In the genomic region with DNA sequence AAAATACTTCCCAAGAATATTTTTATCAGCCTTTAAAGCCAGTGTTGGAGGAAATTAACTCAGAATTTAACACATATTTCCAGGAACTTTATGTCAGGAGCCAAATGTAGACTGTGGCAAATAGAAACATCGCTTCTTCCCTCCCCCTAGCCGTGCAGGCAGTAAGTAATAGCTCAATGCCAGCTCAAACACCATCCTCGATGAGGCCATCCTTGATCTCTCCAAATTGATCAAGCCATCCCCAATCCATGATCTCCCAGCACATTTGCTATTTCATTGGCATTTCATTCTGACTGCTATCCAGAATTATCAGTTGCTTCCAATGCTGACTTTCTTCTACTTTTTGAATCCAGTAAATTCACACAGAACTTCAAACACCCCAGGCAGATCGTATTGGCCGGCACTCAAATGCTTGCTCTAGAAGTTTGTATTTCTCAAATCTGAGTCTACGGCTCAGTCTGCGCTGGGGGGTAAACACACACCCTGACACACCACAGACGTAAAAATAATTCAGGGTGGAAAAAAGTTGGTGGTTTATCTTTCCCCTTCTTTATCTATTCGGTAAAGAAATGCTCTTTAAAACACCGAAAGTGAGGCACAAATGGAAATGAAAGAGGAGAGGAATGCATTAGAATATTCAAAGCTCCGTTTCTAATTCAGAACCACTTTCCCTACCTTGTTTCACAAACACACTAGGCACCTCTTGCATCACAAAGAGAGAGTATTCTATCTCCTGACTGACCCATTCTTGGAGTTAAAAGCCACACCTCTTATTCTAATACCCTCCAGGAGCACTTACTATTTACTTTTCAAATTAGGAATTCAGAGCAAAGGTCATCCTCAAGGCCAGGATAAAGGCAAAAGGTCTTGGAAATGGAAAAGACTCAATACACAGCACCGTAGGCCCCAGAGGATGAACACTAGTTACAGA, we compare ENCODE assay signal across 8 cellular contexts. TPM values are rescaled to one million over a fixed set of nuclear protein-coding genes. Genes with fewer than 3 reads are reported as not detected.
DNase-seq lines count a peak whose midpoint lies in the region; ATAC-seq lines count a peak whose summit lies in the region.

No MANE protein-coding gene starts in this region.

- peak overlapping the region; percentile 100 for H3K4me3 Mint-ChIP-seq in activated naive CD8-positive, alpha-beta T cell
- peak overlapping the region; percentile 96 for H3K4me3 Mint-ChIP-seq in stimulated activated effector memory CD8-positive, alpha-beta T cell treated with anti-CD3 and anti-CD28 coated beads, Interleukin-12 subunit alpha, Interleukin-12 subunit beta, amount 100 ng/mL, for 72 hours

- H3K27me3 Mint-ChIP-seq in activated naive CD8-positive, alpha-beta T cell, result no peaks in the 10 kb centered on the region

- no peak overlapping the region for H3K27ac ChIP-seq in substantia nigra (ENCODE audit: low read depth, low read length, poor library complexity, severe bottlenecking)

- peak overlapping the region; percentile 76 for H3K27ac Mint-ChIP-seq in activated naive CD8-positive, alpha-beta T cell
- peak overlapping the region; percentile 98 for H3K27ac Mint-ChIP-seq in stimulated activated effector memory CD8-positive, alpha-beta T cell treated with anti-CD3 and anti-CD28 coated beads, Interleukin-12 subunit alpha, Interleukin-12 subunit beta, amount 100 ng/mL, for 72 hours

- peaks cover 12% of the 10 kb centered on the region for H3K36me3 Mint-ChIP-seq in activated naive CD8-positive, alpha-beta T cell
- peaks cover 18% of the 10 kb centered on the region for H3K36me3 Mint-ChIP-seq in stimulated activated effector memory CD8-positive, alpha-beta T cell treated with anti-CD3 and anti-CD28 coated beads, Interleukin-12 subunit alpha, Interleukin-12 subunit beta, amount 100 ng/mL, for 72 hours

- no peaks in the 10 kb centered on the region for H3K9me3 Mint-ChIP-seq in activated naive CD8-positive, alpha-beta T cell (ENCODE audit: low read depth)
- H3K9me3 Mint-ChIP-seq in stimulated activated effector memory CD8-positive, alpha-beta T cell treated with anti-CD3 and anti-CD28 coated beads, Interleukin-12 subunit alpha, Interleukin-12 subunit beta, amount 100 ng/mL, for 72 hours, result no peaks in the 10 kb centered on the region

- H3K4me3 ChIP-seq in Jurkat, Clone E6-1 (ENCODE audit: low read length), result peak overlapping the region; percentile 93
- peak overlapping the region; percentile 89 for H3K4me3 ChIP-seq in iPS-11a (ENCODE audit: low read depth, low read length)

- peaks cover 43% of the 10 kb centered on the region for H3K4me1 Mint-ChIP-seq in activated naive CD8-positive, alpha-beta T cell (ENCODE audit: low read depth)
- peaks cover 37% of the 10 kb centered on the region for H3K4me1 Mint-ChIP-seq in stimulated activated effector memory CD8-positive, alpha-beta T cell treated with anti-CD3 and anti-CD28 coated beads, Interleukin-12 subunit alpha, Interleukin-12 subunit beta, amount 100 ng/mL, for 72 hours

- peak; percentile 33 for ATAC-seq in GM21447 (IDR thresholded peaks at IDR 0.05; ENCODE audit: unreplicated experiment)
- ATAC-seq in stimulated activated effector memory CD8-positive, alpha-beta T cell treated with anti-CD3 and anti-CD28 coated beads, Interleukin-12 subunit alpha, Interleukin-12 subunit beta, amount 100 ng/mL, for 72 hours, result peak; percentile 3

- DNase-seq in EL (peak; percentile 6), DMS114 treated with DMSO at 0.1 percent for 48 hours (lab: John Stamatoyannopoulos, UW; ENCODE audit: unreplicated experiment) (no peak), substantia nigra (lab: John Stamatoyannopoulos, UW) (no peak)
- no peak for DNase-seq in Jurkat, Clone E6-1 (ENCODE audit: low read depth, low spot score)
- DNase-seq in stimulated activated effector memory CD8-positive, alpha-beta T cell treated with anti-CD3 and anti-CD28 coated beads, Interleukin-12 subunit alpha, Interleukin-12 subunit beta, amount 100 ng/mL, for 72 hours (ENCODE audit: low spot score in 2 of 2), result no peak

RNA-seq across cellular contexts. Expression of gene OBI1, which starts 1.0 kb away (rescaled TPM):
- 12.7 TPM for polyA plus RNA-seq in Jurkat, Clone E6-1 (2012; ENCODE audit: insufficient read depth, insufficient read length)

RNA-seq across cellular contexts. Expression of gene POU4F1, which starts 54.6 kb away (rescaled TPM):
- 12.5 TPM for polyA plus RNA-seq in Jurkat, Clone E6-1 (2012; ENCODE audit: insufficient read depth, insufficient read length)
